In the genomic region with DNA sequence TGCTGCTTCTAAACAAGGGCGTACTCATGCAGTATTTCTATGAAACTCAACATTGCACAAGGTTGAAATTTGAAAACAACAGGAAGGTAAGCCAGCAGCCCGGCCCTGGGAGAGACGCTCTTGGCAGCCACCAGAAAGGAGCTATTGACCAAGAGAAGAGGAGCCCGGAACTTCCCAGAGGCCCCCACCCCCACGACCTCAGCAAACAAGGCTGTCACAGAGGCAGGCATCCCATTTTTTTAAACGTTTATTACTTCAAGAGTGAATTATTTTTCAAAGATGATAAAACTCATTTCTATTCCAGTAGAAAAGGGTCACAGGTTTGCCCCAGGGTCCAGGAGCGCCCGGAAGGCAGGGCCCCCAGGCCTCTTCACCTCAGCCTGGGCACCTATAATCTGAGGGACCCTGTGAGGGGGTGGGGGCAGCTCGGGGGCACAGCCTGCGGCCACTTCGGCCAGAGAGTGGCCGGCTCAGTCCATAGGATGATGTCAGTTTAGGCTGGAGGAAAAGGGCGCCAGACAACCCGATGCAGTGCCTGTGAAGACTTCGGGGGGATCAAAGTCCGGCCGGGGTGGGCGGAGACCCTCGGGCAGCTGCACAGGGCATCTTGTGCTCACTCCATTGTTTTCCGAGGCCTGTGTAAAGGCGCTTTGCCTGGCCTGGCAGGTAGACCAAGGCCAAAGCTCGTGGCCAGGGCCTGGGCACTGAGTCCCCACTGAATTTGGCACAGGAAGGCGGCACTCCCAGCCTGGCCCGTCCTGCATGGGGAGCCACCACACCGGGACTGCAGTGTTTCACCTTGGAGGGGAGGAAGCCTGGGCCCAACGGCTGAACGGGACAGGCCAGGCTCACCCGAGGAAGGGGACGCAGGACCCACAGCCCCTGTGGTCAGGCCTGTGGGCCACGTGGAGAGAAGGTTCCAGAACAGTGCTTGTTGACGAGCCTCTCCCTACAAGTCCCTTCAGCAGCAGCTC, we compare ENCODE assay signal across 22 cellular contexts.
DNase-seq lines count a peak whose midpoint lies in the region; ATAC-seq, FAIRE-seq and TF ChIP-seq lines count a peak whose summit lies in the region.
"Had no signal": no experiment of that assay in that cellular context is flagged by ENCODE, and none has a peak within 500 bp of the region (broad histone marks: within the 10 kb centered on the region; RNA-seq: fewer than 3 reads in every experiment).

No MANE protein-coding gene starts in this region.

- CTCF ChIA-PET in RWPE1 (lab: Yijun Ruan, JAX) (interaction anchor here (0.6 to 0.7 kb wide), 2 partner anchors 90 to 416 kb away, joined by 3 read pairs; no protein-coding TSS in a partner anchor), H1 (lab: Charles Lee; ENCODE audit: partially characterized antibody) (interaction anchor here (0.7 to 2.7 kb wide), 8 partner anchors 9 to 1343 kb away, joined by 3 to 9 read pairs (median 4); no protein-coding TSS in a partner anchor)

- no peak overlapping the region for H2BK12ac ChIP-seq in H1 (ENCODE audit: low read depth, low read length)

- no peak overlapping the region for H4K91ac ChIP-seq in H1 (replicated peaks; ENCODE audit: insufficient read length, low read length)

- H3K27me3 ChIP-seq in H1 (replicated peaks in 1 of 4; ENCODE audit: control insufficient read depth in 3 of 4, extremely low read depth in 1 of 4, insufficient read depth in 3 of 4, low read length in 3 of 4) (no peaks in the 10 kb centered on the region; a peak in 1 of 7 replicates), right lobe of liver (no peaks in the 10 kb centered on the region), subcutaneous abdominal adipose tissue (ENCODE audit: control insufficient read depth in 5 of 5, insufficient read depth in 4 of 5, low read length in 5 of 5) (no peaks in the 10 kb centered on the region)
- H3K27me3 ChIP-seq: sigmoid colon, SJCRH30, stomach, upper lobe of left lung had no signal

- WGBS in H1 (ENCODE audit: extremely low coverage in 1 of 2, insufficient coverage in 1 of 2, insufficient read length in 1 of 2, insufficient replicate concordance in 2 of 2, low coverage in 1 of 2, low lambda C conversion rate in 2 of 2, missing lambda C conversion rate in 1 of 2), 2 experiments: 84% methylated on average over 25 of the region's 31 CpGs; no CpG with 5 or more reads in 1 of the 2 experiments
- 26% methylated on average over 15 of the region's 31 CpGs for WGBS in right lobe of liver (ENCODE audit: insufficient coverage, low coverage, low lambda C conversion rate, missing lambda C conversion rate)

- no peak for TF ChIP-seq CTCF in RWPE1 (conservative IDR thresholded peaks at IDR 0.05; ENCODE audit: low read depth)
- TF ChIP-seq CTCF in H1 (IDR thresholded peaks at IDR 0.05; ENCODE audit: control extremely low read depth in 1 of 3, insufficient read depth in 1 of 3, low read depth in 1 of 3, low read length in 3 of 3): no peak
- no peak for TF ChIP-seq CTCF in right lobe of liver (IDR thresholded peaks at IDR 0.05)

- no peaks in the 10 kb centered on the region; a peak in 1 of 7 replicates for H3K4me1 ChIP-seq in H1 (replicated peaks in 1 of 4; ENCODE audit: control insufficient read depth in 3 of 4, insufficient read depth in 4 of 4, low read length in 3 of 4)
- H3K4me1 ChIP-seq in right lobe of liver: peaks cover 0 to 43% (median 13%) of the 10 kb centered on the region in 4 donors
- H3K4me1 ChIP-seq in subcutaneous abdominal adipose tissue (ENCODE audit: control insufficient read depth in 5 of 5, insufficient read depth in 5 of 5, low read length in 5 of 5): peaks cover 15 to 58% (median 38%) of the 10 kb centered on the region in 5 donors
- H3K4me1 ChIP-seq: SJCRH30 had no signal

- intact Hi-C loops in right lobe of liver (cut with DNase I): no loop called here

- H3K36me3 Mint-ChIP-seq in activated naive CD4-positive, alpha-beta T cell treated with anti-CD3 and anti-CD28 coated beads, Interleukin-2, amount 50 U/mL, for 72 hours: peaks cover 5 to 26% of the 10 kb centered on the region in 2 donors
- H3K36me3 Mint-ChIP-seq: T-cell had no signal

- TF ChIP-seq RAD21 in H1 (IDR thresholded peaks at IDR 0.05 in 1 of 2, conservative IDR thresholded peaks at IDR 0.05 in 1 of 2; ENCODE audit: low read depth in 2 of 2, low read length in 2 of 2): no peak

- no peak overlapping the region for H3K18ac ChIP-seq in H1 (ENCODE audit: extremely low read depth, low read length)

- no peaks in the 10 kb centered on the region; the same call in 1 of the 2 replicates for H3K23me2 ChIP-seq in H1 (ENCODE audit: low read depth, low read length)

- H3K56ac ChIP-seq in H1 (replicated peaks; ENCODE audit: insufficient read length, low read depth, low read length): no peak overlapping the region

- H3K4ac ChIP-seq in H1 (replicated peaks; ENCODE audit: insufficient read length, low read depth, low read length): no peak overlapping the region

- no peak overlapping the region for H2AFZ ChIP-seq in H1 (ENCODE audit: low read length)

- no peak overlapping the region for H3K4me3 ChIP-seq in H1 (ENCODE audit: extremely low read depth in 1 of 4, insufficient read depth in 2 of 4, low read depth in 3 of 4, low read length in 4 of 4)
- H3K4me3 ChIP-seq in right lobe of liver: no peak overlapping the region
- H3K4me3 ChIP-seq in subcutaneous abdominal adipose tissue (ENCODE audit: low read depth in 1 of 5, low read length in 5 of 5): no peak overlapping the region
- H3K4me3 ChIP-seq: sigmoid colon, SJCRH30, stomach, upper lobe of left lung had no signal

- H3K9me3 ChIP-seq in H1 (ENCODE audit: insufficient read depth in 2 of 2, low read depth in 1 of 2, low read length in 1 of 2) (no peaks in the 10 kb centered on the region), right lobe of liver (no peaks in the 10 kb centered on the region), subcutaneous abdominal adipose tissue (ENCODE audit: control insufficient read depth in 5 of 5, low read length in 5 of 5) (no peaks in the 10 kb centered on the region)
- H3K9me3 ChIP-seq: sigmoid colon, SJCRH30, stomach, upper lobe of left lung had no signal

- peak overlapping the region; percentile 57; the same call in 1 of the 2 replicates for H4K8ac ChIP-seq in H1 (ENCODE audit: extremely low read depth, insufficient read depth, low read length)

- H2BK5ac ChIP-seq in H1 (ENCODE audit: low read depth, low read length): no peak overlapping the region; the same call in 1 of the 2 replicates

- no peak overlapping the region for H3K23ac ChIP-seq in H1 (ENCODE audit: insufficient read length)

- H2BK20ac ChIP-seq in H1 (ENCODE audit: low read length): no peak overlapping the region

- H3K79me1 ChIP-seq in H1 (ENCODE audit: low read depth, low read length): no peaks in the 10 kb centered on the region

- H3K9ac ChIP-seq in H1 (replicated peaks in 1 of 4; ENCODE audit: extremely low read depth in 1 of 4, low read depth in 3 of 4, low read length in 3 of 4): no peak overlapping the region
- no peak overlapping the region for H3K9ac ChIP-seq in subcutaneous abdominal adipose tissue (ENCODE audit: low read length in 5 of 5)

- no peak overlapping the region for H3K4me2 ChIP-seq in H1 (ENCODE audit: insufficient read depth in 1 of 2, low read depth in 2 of 2, low read length in 2 of 2)

- H2BK15ac ChIP-seq in H1 (ENCODE audit: low read length): no peak overlapping the region

- FAIRE-seq in H1 (lab: Jason Lieb, UNC): no peak
- FAIRE-seq: bronchial epithelial cell had no signal

- no peak for DNase-seq in RWPE1 (ENCODE audit: low spot score)
- DNase-seq in H1 (ENCODE audit: low read depth in 1 of 2, low spot score in 2 of 2): no peak
- peak; percentile 75 to 88 (median 86) for DNase-seq in right lobe of liver
- DNase-seq in activated naive CD4-positive, alpha-beta T cell treated with anti-CD3 and anti-CD28 coated beads, Interleukin-2, amount 50 U/mL, for 72 hours (ENCODE audit: low spot score in 2 of 2): no peak
- DNase-seq in midbrain (lab: John Stamatoyannopoulos, UW): no peak
- DNase-seq in NCI-H69 (lab: John Stamatoyannopoulos, UW): no peak
- DNase-seq: activated CD4-positive, alpha-beta memory T cell treated with anti-CD3 and anti-CD28 coated beads, Interleukin-2, amount 10 ng/mL, durations not matched to agents 7 days and 5 days; activated gamma-delta T cell treated with Interleukin-2 at 50 U/mL for 16 hours; CD4-positive, alpha-beta T cell; cortex of kidney; mesendoderm; NCI-H1105 treated with DMSO at 0.1 percent for 48 hours; NCI-H2081 treated with DMSO at 0.1 percent for 48 hours; NCI-H446; sigmoid colon; SJCRH30; stomach; T-cell had no signal

- no peak overlapping the region for H2AK5ac ChIP-seq in H1 (ENCODE audit: low read depth, low read length)

- no peak overlapping the region for H4K5ac ChIP-seq in H1 (ENCODE audit: insufficient read length, low read depth, low read length)

- no peak for TF ChIP-seq POLR2A in H1 (IDR thresholded peaks at IDR 0.05; ENCODE audit: control extremely low read depth in 1 of 2, low read depth in 2 of 2, low read length in 2 of 2)
- TF ChIP-seq POLR2A in right lobe of liver (IDR thresholded peaks at IDR 0.05): no peak

- peaks cover 5 to 10% of the 10 kb centered on the region in 2 donors for H3K9me3 Mint-ChIP-seq in activated naive CD4-positive, alpha-beta T cell treated with anti-CD3 and anti-CD28 coated beads, Interleukin-2, amount 50 U/mL, for 72 hours
- H3K9me3 Mint-ChIP-seq: activated CD4-positive, alpha-beta memory T cell treated with anti-CD3 and anti-CD28 coated beads, Interleukin-2, amount 10 ng/mL, durations not matched to agents 7 days and 5 days; CD4-positive, alpha-beta T cell; T-cell had no signal

- H3K14ac ChIP-seq in H1 (ENCODE audit: insufficient read length): no peak overlapping the region

- peak; percentile 57 to 78 (median 78) for ATAC-seq in right lobe of liver
- ATAC-seq in activated naive CD4-positive, alpha-beta T cell treated with anti-CD3 and anti-CD28 coated beads, Interleukin-2, amount 50 U/mL, for 72 hours: no peak
- no peak for ATAC-seq in HG03108 (IDR thresholded peaks at IDR 0.05; ENCODE audit: unreplicated experiment)
- ATAC-seq: T-cell had no signal

- H3K27ac Mint-ChIP-seq in activated naive CD4-positive, alpha-beta T cell treated with anti-CD3 and anti-CD28 coated beads, Interleukin-2, amount 50 U/mL, for 72 hours: no peak overlapping the region
- H3K27ac Mint-ChIP-seq: activated CD4-positive, alpha-beta memory T cell treated with anti-CD3 and anti-CD28 coated beads, Interleukin-2, amount 10 ng/mL, durations not matched to agents 7 days and 5 days; CD4-positive, alpha-beta T cell; T-cell had no signal

- H3K27ac ChIP-seq in RWPE1 (peak overlapping the region; percentile 26), H1 (ENCODE audit: low read depth, low read length) (no peak overlapping the region), right lobe of liver (peak overlapping the region; percentile 52 to 95 (median 87)), subcutaneous abdominal adipose tissue (ENCODE audit: low read depth, low read length) (peak overlapping the region; percentile 23)
- H3K27ac ChIP-seq: sigmoid colon, SJCRH30, stomach, upper lobe of left lung had no signal

- H3K79me2 ChIP-seq in H1 (ENCODE audit: control insufficient read depth in 1 of 2, insufficient read depth in 2 of 2, low read length in 2 of 2): no peaks in the 10 kb centered on the region

- H4K20me1 ChIP-seq in H1 (replicated peaks in 1 of 2; ENCODE audit: control insufficient read depth in 1 of 2, insufficient read depth in 2 of 2, low read length in 2 of 2): no peaks in the 10 kb centered on the region

- TF ChIP-seq EP300 in H1 (IDR thresholded peaks at IDR 0.05; ENCODE audit: borderline replicate concordance in 1 of 2, low read depth in 2 of 2, low read length in 2 of 2): no peak

- POLR2A ChIA-PET in RWPE1 (lab: Yijun Ruan, JAX; ENCODE audit: low non-redundant PET) (no interaction called here), H1 (lab: Charles Lee; ENCODE audit: partially characterized antibody) (interaction anchor here (0.9 kb wide), 1 partner anchor 13 kb away, joined by 3 read pairs; no protein-coding TSS in a partner anchor)

- H3K36me3 ChIP-seq in H1 (ENCODE audit: control insufficient read depth in 2 of 4, insufficient read depth in 4 of 4, low read length in 3 of 4) (no peaks in the 10 kb centered on the region), right lobe of liver (peaks cover 0 to 10% (median 0%) of the 10 kb centered on the region in 4 donors), subcutaneous abdominal adipose tissue (ENCODE audit: control insufficient read depth in 5 of 5, insufficient read depth in 5 of 5, low read length in 5 of 5) (peaks cover 0 to 20% (median 10%) of the 10 kb centered on the region in 5 donors)
- H3K36me3 ChIP-seq: sigmoid colon, SJCRH30 had no signal

- no peak overlapping the region for H2BK120ac ChIP-seq in H1 (replicated peaks; ENCODE audit: low read depth, low read length)

Comparison
In these comparisons a context has a peak if more than half of its experiments do, and no peak if none do; other contexts are left out.
1. DNase-seq: peak in right lobe of liver (3 of 3); none in RWPE1 (single experiment), H1 (0 of 2), activated naive CD4-positive, alpha-beta T cell treated with anti-CD3 and anti-CD28 coated beads, Interleukin-2, amount 50 U/mL, for 72 hours (0 of 2), midbrain (single experiment) and NCI-H69 (single experiment).
2. ATAC-seq: peak in right lobe of liver (4 of 4); none in activated naive CD4-positive, alpha-beta T cell treated with anti-CD3 and anti-CD28 coated beads, Interleukin-2, amount 50 U/mL, for 72 hours (0 of 2) and HG03108 (single experiment).